In genomic region chr10:124551097-124551496, GRCh38 we compare ENCODE assay signal across 15 cellular contexts.
DNase-seq lines count a peak whose midpoint lies in the region; ATAC-seq lines count a peak whose summit lies in the region.
"Had no signal": no experiment of that assay in that cellular context is flagged by ENCODE, and none has a peak within 500 bp of the region (broad histone marks: within the 10 kb centered on the region; RNA-seq: fewer than 3 reads in every experiment).

No MANE protein-coding gene starts in this region.

- peaks cover 56% of the 10 kb centered on the region for H3K4me1 ChIP-seq in Karpas-422 (ENCODE audit: low read length)

- H3K4me1 Mint-ChIP-seq in activated naive CD8-positive, alpha-beta T cell treated with anti-CD3 and anti-CD28 coated beads, Interleukin-2, amount 50 U/mL, for 24 hours, result peaks cover 7% of the 10 kb centered on the region
- H3K4me1 Mint-ChIP-seq in activated naive CD8-positive, alpha-beta T cell treated with anti-CD3 and anti-CD28 coated beads for 36 hours, result no peaks in the 10 kb centered on the region
- peaks cover 41% of the 10 kb centered on the region for H3K4me1 Mint-ChIP-seq in memory B cell

- H3K79me2 ChIP-seq in Karpas-422 (ENCODE audit: low read length), result peaks cover 95% of the 10 kb centered on the region

- H3K9me3 Mint-ChIP-seq in activated naive CD8-positive, alpha-beta T cell treated with anti-CD3 and anti-CD28 coated beads, Interleukin-2, amount 50 U/mL, for 24 hours, result no peaks in the 10 kb centered on the region
- no peaks in the 10 kb centered on the region for H3K9me3 Mint-ChIP-seq in activated naive CD8-positive, alpha-beta T cell treated with anti-CD3 and anti-CD28 coated beads for 36 hours
- no peaks in the 10 kb centered on the region for H3K9me3 Mint-ChIP-seq in memory B cell
- H3K9me3 Mint-ChIP-seq: CD4-positive, alpha-beta memory T cell; HFFc6; IgD-negative memory B cell had no signal

- H3K36me3 ChIP-seq in Karpas-422 (ENCODE audit: insufficient read depth, low read length), result peaks cover 41% of the 10 kb centered on the region

- no peak overlapping the region for H3K4me3 Mint-ChIP-seq in activated naive CD8-positive, alpha-beta T cell treated with anti-CD3 and anti-CD28 coated beads, Interleukin-2, amount 50 U/mL, for 24 hours
- H3K4me3 Mint-ChIP-seq in activated naive CD8-positive, alpha-beta T cell treated with anti-CD3 and anti-CD28 coated beads for 36 hours, result no peak overlapping the region
- H3K4me3 Mint-ChIP-seq in memory B cell, result peak overlapping the region; percentile 63
- H3K4me3 Mint-ChIP-seq: CD4-positive, alpha-beta memory T cell; HFFc6 had no signal

- no peak overlapping the region for H2AFZ ChIP-seq in Karpas-422 (ENCODE audit: low read length)

- no peaks in the 10 kb centered on the region for H3K27me3 Mint-ChIP-seq in activated naive CD8-positive, alpha-beta T cell treated with anti-CD3 and anti-CD28 coated beads, Interleukin-2, amount 50 U/mL, for 24 hours
- H3K27me3 Mint-ChIP-seq in activated naive CD8-positive, alpha-beta T cell treated with anti-CD3 and anti-CD28 coated beads for 36 hours, result no peaks in the 10 kb centered on the region
- H3K27me3 Mint-ChIP-seq in memory B cell, result no peaks in the 10 kb centered on the region
- H3K27me3 Mint-ChIP-seq: CD4-positive, alpha-beta memory T cell; IgD-negative memory B cell had no signal

- DNase-seq in activated naive CD8-positive, alpha-beta T cell treated with anti-CD3 and anti-CD28 coated beads, Interleukin-2, amount 50 U/mL, for 24 hours, result no peak
- no peak for DNase-seq in activated naive CD8-positive, alpha-beta T cell treated with anti-CD3 and anti-CD28 coated beads for 36 hours
- DNase-seq in Karpas-422 (no peak), memory B cell (ENCODE audit: low spot score in 2 of 2) (no peak), DMS53 treated with DMSO at 0.1 percent for 48 hours (lab: John Stamatoyannopoulos, UW; ENCODE audit: unreplicated experiment) (no peak), T-helper 2 cell (no peak), SW 1271 (lab: John Stamatoyannopoulos, UW) (no peak)
- DNase-seq: C1 segment of cervical spinal cord; CD4-positive, alpha-beta memory T cell; DMS79 treated with DMSO at 0.1 percent for 48 hours; EL; HCEC 1CT; HFFc6 had no signal

- peak overlapping the region; percentile 99 for H3K9ac ChIP-seq in Karpas-422 (ENCODE audit: low read length)

- peak overlapping the region; percentile 100 for H3K27ac ChIP-seq in Karpas-422 (ENCODE audit: low read length)
- H3K27ac ChIP-seq: 22Rv1 had no signal

- H3K4me2 ChIP-seq in Karpas-422 (ENCODE audit: low read depth, low read length, poor library complexity, severe bottlenecking), result peak overlapping the region; percentile 97

- H3K27ac Mint-ChIP-seq in activated naive CD8-positive, alpha-beta T cell treated with anti-CD3 and anti-CD28 coated beads, Interleukin-2, amount 50 U/mL, for 24 hours, result no peak overlapping the region
- no peak overlapping the region for H3K27ac Mint-ChIP-seq in activated naive CD8-positive, alpha-beta T cell treated with anti-CD3 and anti-CD28 coated beads for 36 hours
- no peak overlapping the region for H3K27ac Mint-ChIP-seq in memory B cell
- H3K27ac Mint-ChIP-seq: HFFc6 had no signal

- ATAC-seq in activated naive CD8-positive, alpha-beta T cell treated with anti-CD3 and anti-CD28 coated beads, Interleukin-2, amount 50 U/mL, for 24 hours, result peak; percentile 27
- no peak for ATAC-seq in memory B cell (ENCODE audit: low read depth)

- peaks cover 37% of the 10 kb centered on the region for H4K20me1 ChIP-seq in Karpas-422 (ENCODE audit: insufficient read depth, low read depth, low read length)

- no peaks in the 10 kb centered on the region for H3K36me3 Mint-ChIP-seq in activated naive CD8-positive, alpha-beta T cell treated with anti-CD3 and anti-CD28 coated beads, Interleukin-2, amount 50 U/mL, for 24 hours (ENCODE audit: low read depth)
- no peaks in the 10 kb centered on the region for H3K36me3 Mint-ChIP-seq in activated naive CD8-positive, alpha-beta T cell treated with anti-CD3 and anti-CD28 coated beads for 36 hours
- H3K36me3 Mint-ChIP-seq in memory B cell, result no peaks in the 10 kb centered on the region
- H3K36me3 Mint-ChIP-seq: CD4-positive, alpha-beta memory T cell had no signal

- no peaks in the 10 kb centered on the region for H3K27me3 ChIP-seq in Karpas-422 (ENCODE audit: low read length)

- H3K4me3 ChIP-seq in Karpas-422 (ENCODE audit: low read length), result no peak overlapping the region

- no peaks in the 10 kb centered on the region for H3K9me3 ChIP-seq in Karpas-422 (ENCODE audit: low read length)

- H3K9me2 ChIP-seq in Karpas-422 (replicated peaks; ENCODE audit: insufficient read depth, low read length), result no peaks in the 10 kb centered on the region
